8 cellular contexts compared by ENCODE assay signal in the genomic region with DNA sequence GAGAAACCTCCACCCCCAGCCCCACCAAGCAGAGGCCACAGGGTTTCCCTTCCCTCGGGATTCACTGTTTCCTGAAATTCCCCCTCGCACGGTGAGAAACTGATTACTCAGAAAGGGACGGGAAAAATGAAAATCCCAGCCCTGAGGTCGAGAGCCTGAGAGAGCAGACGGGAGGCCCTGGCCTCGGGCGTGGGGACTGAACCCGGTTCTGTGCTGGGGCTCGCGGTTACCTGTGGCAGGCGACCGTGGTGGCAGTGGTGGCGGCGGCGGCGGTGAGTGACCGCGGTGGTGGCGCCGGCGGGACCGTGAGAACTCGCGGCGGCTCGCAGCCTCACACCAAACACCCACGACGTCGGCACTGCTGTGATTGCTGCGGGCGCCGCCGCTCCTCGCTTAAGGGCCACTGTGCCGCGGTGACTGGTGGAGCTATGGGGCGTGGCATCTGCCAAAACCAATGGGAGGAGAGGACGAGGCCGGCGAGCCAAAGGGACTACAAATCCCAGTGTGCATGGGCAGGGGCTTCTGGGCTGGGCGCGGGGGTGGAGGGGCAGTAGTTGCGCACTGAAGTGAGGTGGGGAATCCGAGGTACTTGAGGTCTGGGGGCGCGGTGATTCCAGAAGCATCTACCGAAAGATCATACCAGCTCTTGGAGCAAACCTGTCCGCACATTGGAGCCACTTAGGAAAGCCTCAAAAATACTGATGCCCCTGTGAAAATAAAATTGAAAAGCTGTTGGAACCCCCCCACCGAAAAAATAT. TPM values are rescaled to one million over a fixed set of nuclear protein-coding genes. Genes with fewer than 3 reads are reported as not detected.
A peak's percentile ranks its signal among the peaks of the same experiment; 100 is the strongest.
DNase-seq lines count a peak whose midpoint lies in the region; ATAC-seq and TF ChIP-seq lines count a peak whose summit lies in the region.

A gene (minus strand): TSS at position 369 of the 758 bp plus-strand sequence. CDS start 15,841 bp downstream, outside the sequence.

- in situ Hi-C loops in transverse colon (cut with MboI; ENCODE audit: low pct_ligation_motif_present in 1 of 4, low pct_unique_long_range_greater_than_20kb in 1 of 4, low sequenced_read_pairs in 3 of 4) = no loop called here

- peaks cover 18% of the 10 kb centered on the region for H3K27me3 Mint-ChIP-seq in GM23338 (ENCODE audit: insufficient read depth, low read depth, poor library complexity)

- peaks cover 7% of the 10 kb centered on the region; the same call in 2 of the 3 replicates for H3K4me1 Mint-ChIP-seq in GM23338

- no peak for TF ChIP-seq EP300 in transverse colon (IDR thresholded peaks at IDR 0.05; ENCODE audit: low read depth)

- DNase-seq in EL (peak; percentile 94), GM23338 (ENCODE audit: low spot score) (peak; percentile 98), NAMALWA (ENCODE audit: low spot score) (peak; percentile 96), T-helper 1 cell (peak; percentile 56 to 82 (median 74)), left cardiac atrium (peak; percentile 98), posterior cingulate gyrus (peak; percentile 96 to 100 (median 99)), transverse colon (peak; percentile 96)

- H3K36me3 ChIP-seq in GM23338 (ENCODE audit: insufficient read depth) (no peaks in the 10 kb centered on the region), transverse colon (no peaks in the 10 kb centered on the region)

- intact Hi-C loops in left cardiac atrium (cut with DNase I) = no loop called here
- intact Hi-C loops in posterior cingulate gyrus (cut with DNase I) = loop anchor here (2.0 to 5.0 kb wide), 2 partner anchors 46 to 61 kb away; a partner anchor contains a TSS
- intact Hi-C loops in transverse colon (cut with DNase I; ENCODE audit: low total_unique reads) = no loop called here

- H3K4me1 ChIP-seq in GM23338 (ENCODE audit: insufficient read depth) (peaks cover 6% of the 10 kb centered on the region; the same call in 1 of the 2 replicates), transverse colon (peaks cover 0 to 20% (median 11%) of the 10 kb centered on the region in 4 donors)

- H3K4me3 Mint-ChIP-seq in GM23338 = peak within 1 kb of the TSS; percentile 91

- peak within 1 kb of the TSS; percentile 91 for H3K4me3 ChIP-seq in GM23338
- peak within 1 kb of the TSS; percentile 50 to 81 (median 68) for H3K4me3 ChIP-seq in transverse colon

- TF ChIP-seq CTCF in GM23338 (conservative IDR thresholded peaks at IDR 0.05; ENCODE audit: low read depth in 2 of 2) (no peak), transverse colon (IDR thresholded peaks at IDR 0.05) (no peak)

- no peaks in the 10 kb centered on the region for H3K9me3 ChIP-seq in transverse colon

- H3K9me2 ChIP-seq in GM23338 (ENCODE audit: insufficient read depth) = no peaks in the 10 kb centered on the region

- peaks cover 47% of the 10 kb centered on the region for H3K79me2 ChIP-seq in GM23338 (replicated peaks; ENCODE audit: insufficient read depth)

- peak; percentile 97 for TF ChIP-seq POLR2A in transverse colon (IDR thresholded peaks at IDR 0.05)

- H3K27ac Mint-ChIP-seq in GM23338 = peak within 1 kb of the TSS; percentile 84

- H2AFZ ChIP-seq in GM23338 = peak within 1 kb of the TSS; percentile 98

- ATAC-seq in GM23338 = peak; percentile 100
- ATAC-seq in left cardiac atrium = peak; percentile 96 to 99

- peaks cover 5% of the 10 kb centered on the region; the same call in 2 of the 3 replicates for H3K9me3 Mint-ChIP-seq in GM23338

- peak within 1 kb of the TSS; percentile 99 for H3K4me2 ChIP-seq in GM23338

- peaks cover 7% of the 10 kb centered on the region for H4K20me1 ChIP-seq in GM23338 (replicated peaks; ENCODE audit: insufficient read depth)

- 4 to 21% methylated on average over 2 to 49 of the region's 50 CpGs for WGBS in transverse colon (ENCODE audit: low coverage in 1 of 2), 2 donors

- H3K36me3 Mint-ChIP-seq in GM23338 (ENCODE audit: low read depth) = peaks cover 3% of the 10 kb centered on the region; the same call in 2 of the 3 replicates

- H3F3A ChIP-seq in GM23338 (replicated peaks; ENCODE audit: low read depth) = no peaks in the 10 kb centered on the region

- H3K27me3 ChIP-seq in GM23338 (ENCODE audit: insufficient read depth) = peaks cover 3% of the 10 kb centered on the region; the same call in 1 of the 2 replicates
- no peaks in the 10 kb centered on the region for H3K27me3 ChIP-seq in transverse colon

- H3K27ac ChIP-seq in GM23338 (ENCODE audit: low read depth) (no peak within 1 kb of the TSS), angular gyrus (ENCODE audit: low read depth, low read length) (peak within 1 kb of the TSS; percentile 84), transverse colon (peak within 1 kb of the TSS; percentile 85 to 91 (median 87))

TF ChIP-seq in GM23338, 12 proteins besides CTCF, POLR2A, EP300 and RAD21:
- peak; percentile 99 for TF ChIP-seq POLR2AphosphoS5 (IDR thresholded peaks at IDR 0.05; ENCODE audit: low read depth)
- TF ChIP-seq CREB1 (CRISPR knock-in tag; IDR thresholded peaks at IDR 0.05; ENCODE audit: low read depth) = peak; percentile 67
- TF ChIP-seq, protein P1, sequence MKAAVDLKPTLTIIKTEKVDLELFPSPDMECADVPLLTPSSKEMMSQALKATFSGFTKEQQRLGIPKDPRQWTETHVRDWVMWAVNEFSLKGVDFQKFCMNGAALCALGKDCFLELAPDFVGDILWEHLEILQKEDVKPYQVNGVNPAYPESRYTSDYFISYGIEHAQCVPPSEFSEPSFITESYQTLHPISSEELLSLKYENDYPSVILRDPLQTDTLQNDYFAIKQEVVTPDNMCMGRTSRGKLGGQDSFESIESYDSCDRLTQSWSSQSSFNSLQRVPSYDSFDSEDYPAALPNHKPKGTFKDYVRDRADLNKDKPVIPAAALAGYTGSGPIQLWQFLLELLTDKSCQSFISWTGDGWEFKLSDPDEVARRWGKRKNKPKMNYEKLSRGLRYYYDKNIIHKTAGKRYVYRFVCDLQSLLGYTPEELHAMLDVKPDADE (IDR thresholded peaks at IDR 0.05) = peak; percentile 76
- no peak for TF ChIP-seq ZNF331 (CRISPR knock-in tag; IDR thresholded peaks at IDR 0.05; ENCODE audit: low read depth)
- TF ChIP-seq JUNB (IDR thresholded peaks at IDR 0.05; ENCODE audit: unreplicated experiment) = no peak

RNA-seq across cellular contexts. Expression of the gene that starts here (rescaled TPM):
- total RNA-seq in GM23338 (2014; rRNA removed; shearing (Covaris generic)) = 83.5 and 120 TPM in 2 replicates
- polyA plus RNA-seq in GM23338 (2016; fragmentation: Nextera tagmentation; extraction: Ambion mirVana) = 60.0 and 62.9 TPM in 2 replicates
- total RNA-seq in left cardiac atrium (100 to 1,000 TPM in 1 of 2 donors, 10 to 100 TPM in 1; 89.7 to 119 TPM), transverse colon (100 to 1,000 TPM in 1 of 4 donors, 10 to 100 TPM in 3; 26.5 to 103 (median 57.2) TPM)
